11 cellular contexts compared by ENCODE assay signal in genomic region chr6:43812850-43813584, GRCh38. TPM values are rescaled to one million over a fixed set of nuclear protein-coding genes. Genes with fewer than 3 reads are reported as not detected.
DNase-seq lines count a peak whose midpoint lies in the region; ATAC-seq and TF ChIP-seq lines count a peak whose summit lies in the region.
"Had no signal": no experiment of that assay in that cellular context is flagged by ENCODE, and none has a peak within 500 bp of the region (broad histone marks: within the 10 kb centered on the region; RNA-seq: fewer than 3 reads in every experiment).

No MANE protein-coding gene starts in this region.

- H3K27me3 ChIP-seq in SJCRH30 (no peaks in the 10 kb centered on the region), stomach (no peaks in the 10 kb centered on the region), A673 (replicated peaks; ENCODE audit: insufficient read depth, low read depth, low read length, poor library complexity) (no peaks in the 10 kb centered on the region)

- DNase-seq in activated naive CD4-positive, alpha-beta T cell treated with anti-CD3 and anti-CD28 coated beads, Interleukin-2, amount 10 ng/mL, durations not matched to agents 7 days and 5 days: peak; percentile 40
- DNase-seq in activated naive CD4-positive, alpha-beta T cell (lab: John Stamatoyannopoulos, UW): no peak
- DNase-seq in SJCRH30: peak; percentile 48 to 68
- peak; percentile 79 to 92 for DNase-seq in left colon
- peak; percentile 68 for DNase-seq in stomach
- DNase-seq in HUDEP-2 (lab: John Stamatoyannopoulos, UW; ENCODE audit: unreplicated experiment in 76 of 76): no peak
- DNase-seq in A673 (ENCODE audit: low spot score): no peak
- DNase-seq: NCI-H1417; stimulated activated CD4-positive, alpha-beta T cell treated with anti-CD3 and anti-CD28 coated beads, Interleukin-4, amount 100 ng/mL, for 24 hours had no signal

- H3K36me3 ChIP-seq in SJCRH30 (no peaks in the 10 kb centered on the region), stomach (no peaks in the 10 kb centered on the region), A673 (ENCODE audit: insufficient read depth, low read length, poor library complexity, severe bottlenecking) (no peaks in the 10 kb centered on the region)

- H3K27ac ChIP-seq in SJCRH30: no peak overlapping the region
- H3K27ac ChIP-seq in stomach: peak overlapping the region in 4 of 5 donors; percentile 46 to 66 (median 56)
- no peak overlapping the region for H3K27ac ChIP-seq in A673 (ENCODE audit: low read depth, low read length, poor library complexity, severe bottlenecking)

- no peaks in the 10 kb centered on the region for H3K9me3 Mint-ChIP-seq in activated naive CD4-positive, alpha-beta T cell treated with anti-CD3 and anti-CD28 coated beads, Interleukin-2, amount 10 ng/mL, durations not matched to agents 7 days and 5 days
- H3K9me3 Mint-ChIP-seq: naive thymus-derived CD8-positive, alpha-beta T cell had no signal

- POLR2A ChIA-PET in A673 (lab: Charles Lee; ENCODE audit: low non-redundant PET): no interaction called here

- no TSS peak for BruUV-seq in A673 (replicated peaks; lab: Mats Ljungman, UMichigan)

- H3K27me3 Mint-ChIP-seq in activated naive CD4-positive, alpha-beta T cell treated with anti-CD3 and anti-CD28 coated beads, Interleukin-2, amount 10 ng/mL, durations not matched to agents 7 days and 5 days: peaks cover 26% of the 10 kb centered on the region

- TF ChIP-seq CTCF in stomach (IDR thresholded peaks at IDR 0.05) (no peak), A673 (conservative IDR thresholded peaks at IDR 0.05; ENCODE audit: low read depth, low read length) (no peak)

- H3K4me1 ChIP-seq in SJCRH30: peaks cover 38% of the 10 kb centered on the region
- peaks cover 4 to 33% (median 21%) of the 10 kb centered on the region in 4 donors for H3K4me1 ChIP-seq in stomach
- H3K4me1 ChIP-seq in A673 (ENCODE audit: insufficient read depth, low read length, poor library complexity, severe bottlenecking): peaks cover 5% of the 10 kb centered on the region

- no peaks in the 10 kb centered on the region for H3K36me3 Mint-ChIP-seq in activated naive CD4-positive, alpha-beta T cell treated with anti-CD3 and anti-CD28 coated beads, Interleukin-2, amount 10 ng/mL, durations not matched to agents 7 days and 5 days
- H3K36me3 Mint-ChIP-seq: naive thymus-derived CD8-positive, alpha-beta T cell had no signal

- H3K4me3 ChIP-seq in SJCRH30 (no peak overlapping the region), stomach (no peak overlapping the region), A673 (ENCODE audit: low read depth, low read length, poor library complexity, severe bottlenecking) (no peak overlapping the region)

- intact Hi-C loops in left colon (cut with DNase I, micrococcal nuclease): no loop called here
- intact Hi-C loops in stomach (cut with DNase I; ENCODE audit: low total_unique reads): no loop called here
- intact Hi-C loops in A673 (cut with micrococcal nuclease; ENCODE audit: unreplicated experiment): no loop called here

- peaks cover 11% of the 10 kb centered on the region for H3K4me1 Mint-ChIP-seq in activated naive CD4-positive, alpha-beta T cell treated with anti-CD3 and anti-CD28 coated beads, Interleukin-2, amount 10 ng/mL, durations not matched to agents 7 days and 5 days

- no peak overlapping the region for H3K4me3 Mint-ChIP-seq in activated naive CD4-positive, alpha-beta T cell treated with anti-CD3 and anti-CD28 coated beads, Interleukin-2, amount 10 ng/mL, durations not matched to agents 7 days and 5 days

- H3K27ac Mint-ChIP-seq in activated naive CD4-positive, alpha-beta T cell treated with anti-CD3 and anti-CD28 coated beads, Interleukin-2, amount 10 ng/mL, durations not matched to agents 7 days and 5 days: peak overlapping the region; percentile 8

- no peaks in the 10 kb centered on the region for H3K9me3 ChIP-seq in SJCRH30 (replicated peaks)
- no peaks in the 10 kb centered on the region for H3K9me3 ChIP-seq in stomach
- H3K9me3 ChIP-seq in A673 (ENCODE audit: low read depth, low read length, poor library complexity, severe bottlenecking): no peaks in the 10 kb centered on the region

- peak; percentile 90 for ATAC-seq in left colon
- no peak for ATAC-seq in HG02759 (IDR thresholded peaks at IDR 0.05; ENCODE audit: unreplicated experiment)
- ATAC-seq: naive thymus-derived CD8-positive, alpha-beta T cell had no signal

- CTCF ChIA-PET in activated naive CD4-positive, alpha-beta T cell treated with anti-CD3 and anti-CD28 coated beads, Interleukin-2, amount 10 ng/mL, durations not matched to agents 7 days and 5 days (lab: Charles Lee): no interaction called here
- CTCF ChIA-PET in A673 (lab: Charles Lee): no interaction called here

- WGBS in stomach, 5 donors: 37 to 51% (median 47%) methylated on average over 8 of the region's 8 CpGs

- no peak for TF ChIP-seq POLR2A in stomach (IDR thresholded peaks at IDR 0.05)

- TF ChIP-seq EP300 in stomach (IDR thresholded peaks at IDR 0.05): no peak

RNA-seq across cellular contexts. Expression of gene VEGFA, which starts 43.0 kb away (rescaled TPM):
- 27.0 and 31.6 TPM in 2 replicates for total RNA-seq in SJCRH30 (2014; rRNA removed; shearing (Covaris generic))
- total RNA-seq in left colon: 100 to 1,000 TPM; 107 to 110 TPM
- total RNA-seq in stomach: 100 to 1,000 TPM; 193 to 438 (median 352) TPM
- polyA plus RNA-seq in stomach: 10 to 100 TPM; 28.6 to 87.7 (median 31.5) TPM
- 116 and 144 TPM in 2 replicates for total RNA-seq in A673 (2021)
- polyA plus RNA-seq: naive thymus-derived CD8-positive, alpha-beta T cell had no signal

Comparison
In these comparisons a context has a peak if more than half of its experiments do, and no peak if none do; other contexts are left out.
1. DNase-seq: peak in activated naive CD4-positive, alpha-beta T cell treated with anti-CD3 and anti-CD28 coated beads, Interleukin-2, amount 10 ng/mL, durations not matched to agents 7 days and 5 days (single experiment), SJCRH30 (2 of 2), left colon (2 of 2) and stomach (single experiment); none in activated naive CD4-positive, alpha-beta T cell (0 of 4), HUDEP-2 (0 of 76) and A673 (single experiment).
2. H3K27ac ChIP-seq: peak in stomach (4 of 5); none in SJCRH30 (single experiment) and A673 (single experiment).